In the genomic region with DNA sequence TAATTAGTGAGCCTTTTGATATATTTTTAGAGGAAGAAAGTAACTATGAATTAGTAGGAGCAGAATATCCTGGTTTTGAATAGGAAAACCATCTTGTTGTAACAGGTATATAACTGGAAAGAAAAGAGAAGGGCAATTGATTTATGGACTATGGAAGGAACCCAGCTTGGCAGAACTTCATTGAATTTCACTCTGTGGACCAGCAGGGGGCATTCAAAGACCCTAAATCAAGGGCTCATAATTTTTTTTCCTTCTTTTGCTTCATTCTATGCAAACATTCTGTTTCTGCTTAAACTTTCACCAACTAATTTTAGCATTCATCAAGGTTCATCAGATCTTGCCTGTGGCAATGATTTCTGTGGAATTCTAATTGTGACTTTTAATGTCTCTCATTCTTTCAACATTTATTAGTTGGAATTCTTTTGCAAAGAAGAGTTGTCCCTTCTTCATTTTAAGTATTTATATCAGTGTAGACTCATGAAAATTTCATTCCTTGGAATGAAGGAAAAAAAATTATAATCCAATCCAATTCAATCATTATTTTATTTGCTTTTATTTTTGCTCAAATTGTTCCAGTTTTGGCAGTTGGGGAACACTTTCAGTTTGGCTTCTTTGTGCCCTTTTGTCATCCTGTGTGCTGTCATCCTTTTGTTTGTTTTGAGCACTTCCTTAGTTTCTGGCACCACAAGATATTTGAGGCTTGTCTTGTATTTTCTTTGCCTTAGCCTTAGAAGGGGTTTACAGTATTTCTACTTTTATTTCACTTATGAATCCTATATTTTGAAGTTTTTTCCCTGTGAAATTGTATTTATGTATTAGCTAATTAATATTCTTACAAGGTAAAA, we compare ENCODE assay signal across 8 cellular contexts. TPM values are rescaled to one million over a fixed set of nuclear protein-coding genes. Genes with fewer than 3 reads are reported as not detected.
DNase-seq lines count a peak whose midpoint lies in the region; ATAC-seq, FAIRE-seq and TF ChIP-seq lines count a peak whose summit lies in the region.

No MANE protein-coding gene starts in this region.

- no peak overlapping the region for H3K9ac ChIP-seq in colonic mucosa (ENCODE audit: low read depth in 2 of 2, low read length in 2 of 2)

- intact Hi-C loops in colonic mucosa (cut with DNase I) = loop anchor here (2.0 kb wide), 1 partner anchor 415 kb away; no protein-coding TSS in a partner anchor

- TF ChIP-seq EP300 in upper lobe of left lung (IDR thresholded peaks at IDR 0.05) = no peak

- TF ChIP-seq CTCF in colonic mucosa (IDR thresholded peaks at IDR 0.05) (peak; percentile 69), upper lobe of left lung (IDR thresholded peaks at IDR 0.05) (peak; percentile 42 to 81 (median 55))

- H3K9me3 ChIP-seq in colonic mucosa (no peaks in the 10 kb centered on the region), upper lobe of left lung (no peaks in the 10 kb centered on the region)

- DNase-seq in EH (ENCODE audit: low read depth) (peak; percentile 69), HT1080 (ENCODE audit: low read depth) (peak; percentile 51), SK-N-DZ (ENCODE audit: low spot score) (peak; percentile 37), colonic mucosa (peak; percentile 38), lung microvascular endothelial cell (ENCODE audit: low read depth in 2 of 2) (peak; percentile 81 to 83), upper lobe of left lung (no peak)

- H3K27me3 ChIP-seq in colonic mucosa (no peaks in the 10 kb centered on the region), upper lobe of left lung (no peaks in the 10 kb centered on the region)

- FAIRE-seq in A204.1 (lab: Jason Lieb, UNC) = peak; percentile 37

- ATAC-seq in upper lobe of left lung (ENCODE audit: low FRiP score in 2 of 2) = peak in 1 of 2 donors; percentile 83
- no peak for ATAC-seq in HG02588 (IDR thresholded peaks at IDR 0.05; ENCODE audit: unreplicated experiment)

- H3K4me3 ChIP-seq in colonic mucosa (no peak overlapping the region), upper lobe of left lung (no peak overlapping the region)

- H3K36me3 ChIP-seq in colonic mucosa (no peaks in the 10 kb centered on the region), upper lobe of left lung (peaks cover 0 to 3% (median 0%) of the 10 kb centered on the region in 4 donors)

- no peak overlapping the region for H3K27ac ChIP-seq in colonic mucosa
- H3K27ac ChIP-seq in upper lobe of left lung = peak overlapping the region in 2 of 4 donors; percentile 57 to 74

- H3K4me1 ChIP-seq in colonic mucosa (peaks cover 4% of the 10 kb centered on the region), upper lobe of left lung (peaks cover 4 to 22% (median 14%) of the 10 kb centered on the region in 4 donors)

- TF ChIP-seq POLR2A in upper lobe of left lung (IDR thresholded peaks at IDR 0.05) = no peak

RNA-seq across cellular contexts. Expression of gene NXPE3, which starts 30.4 kb away (rescaled TPM):
- 13.6 and 15.7 TPM in 2 replicates for total RNA-seq in HT1080 (2014; rRNA removed; shearing (Covaris generic))
- 13.2 and 15.7 TPM in 2 replicates for polyA plus RNA-seq in HT1080 (2015; cell fraction: cytosol; rRNA removed)
- polyA plus RNA-seq in HT1080 (2015; cell fraction: nucleus; rRNA removed) = 11.0 and 11.8 TPM in 2 replicates
- 7.9 and 8.4 TPM in 2 replicates for polyA plus RNA-seq in SK-N-DZ (2014; cell fraction: cytosol; rRNA removed)
- polyA plus RNA-seq in SK-N-DZ (2014; cell fraction: nucleus; rRNA removed) = 2.4 and 5.0 TPM in 2 replicates
- total RNA-seq in colonic mucosa (1 to 10 TPM; 2.1 to 3.5 TPM), lung microvascular endothelial cell (6.3 and 6.5 TPM in 2 replicates), upper lobe of left lung (10 to 100 TPM in 5 of 6 donors, 1 to 10 TPM in 1; 7.2 to 16.8 (median 15.5) TPM)

RNA-seq across cellular contexts. Expression of gene NFKBIZ, which starts 39.9 kb away (rescaled TPM):
- total RNA-seq in HT1080 (2014; rRNA removed; shearing (Covaris generic)) = 13.3 and 15.8 TPM in 2 replicates
- 6.0 and 7.1 TPM in 2 replicates for polyA plus RNA-seq in HT1080 (2015; cell fraction: cytosol; rRNA removed)
- 85.1 and 101 TPM in 2 replicates for polyA plus RNA-seq in HT1080 (2015; cell fraction: nucleus; rRNA removed)
- polyA plus RNA-seq in SK-N-DZ (2014; cell fraction: cytosol; rRNA removed) = 0.86 and 1.9 TPM in 2 replicates
- 2.1 and 7.6 TPM in 2 replicates for polyA plus RNA-seq in SK-N-DZ (2014; cell fraction: nucleus; rRNA removed)
- 10 to 100 TPM; 69.4 to 96.2 TPM for total RNA-seq in colonic mucosa
- total RNA-seq in lung microvascular endothelial cell = 5.7 and 8.9 TPM in 2 replicates
- total RNA-seq in upper lobe of left lung = 100 to 1,000 TPM in 3 of 6 donors, 10 to 100 TPM in 3; 76.1 to 270 (median 106) TPM

Comparison
In these comparisons a context has a peak if more than half of its experiments do, and no peak if none do; other contexts are left out.
1. DNase-seq: peak in EH (single experiment), HT1080 (single experiment), SK-N-DZ (single experiment), colonic mucosa (single experiment) and lung microvascular endothelial cell (2 of 2); none in upper lobe of left lung (0 of 2).